In the genomic region with DNA sequence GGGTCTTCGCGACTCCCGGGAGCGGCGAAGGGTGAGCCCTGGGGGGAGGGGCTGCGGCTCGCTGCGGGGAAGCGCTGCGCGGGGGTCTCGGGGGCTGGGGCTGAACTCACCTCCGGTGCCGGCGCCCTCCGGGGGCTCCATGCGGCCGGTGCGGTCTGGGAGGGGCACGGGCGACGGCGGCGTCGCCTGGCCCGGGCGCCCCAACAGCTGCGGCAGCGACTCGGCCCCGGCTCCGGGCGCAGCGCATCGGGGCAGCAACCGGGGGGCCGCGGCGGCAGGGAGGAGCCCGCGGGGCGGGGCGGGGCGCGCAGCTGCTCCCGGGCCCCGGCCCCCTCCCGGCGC, we compare ENCODE assay signal across 9 cellular contexts. TPM values are rescaled to one million over a fixed set of nuclear protein-coding genes. Genes with fewer than 3 reads are reported as not detected.
DNase-seq lines count a peak whose midpoint lies in the region; ATAC-seq, FAIRE-seq and TF ChIP-seq lines count a peak whose summit lies in the region.
"Had no signal": no experiment of that assay in that cellular context is flagged by ENCODE, and none has a peak within 500 bp of the region (broad histone marks: within the 10 kb centered on the region; RNA-seq: fewer than 3 reads in every experiment).

A gene with protein sequence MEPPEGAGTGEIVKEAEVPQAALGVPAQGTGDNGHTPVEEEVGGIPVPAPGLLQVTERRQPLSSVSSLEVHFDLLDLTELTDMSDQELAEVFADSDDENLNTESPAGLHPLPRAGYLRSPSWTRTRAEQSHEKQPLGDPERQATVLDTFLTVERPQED (minus strand): TSS at position 256 of the 342 bp plus-strand sequence. CDS start 115 bp downstream, at position 141.

- H3K27me3 ChIP-seq in adipocyte (replicated peaks; ENCODE audit: control insufficient read depth, insufficient read depth, low read length) (no peaks in the 10 kb centered on the region), keratinocyte (ENCODE audit: control insufficient read depth, extremely low read depth, insufficient read depth, low read length) (peaks cover 25% of the 10 kb centered on the region), stomach (peaks cover 0 to 18% (median 5%) of the 10 kb centered on the region in 3 donors)

- dilution Hi-C loops in keratinocyte (cut with MboI; ENCODE audit: extremely low pct_ligation_motif_present, low sequenced_read_pairs): no loop called here

- 1 to 2% (median 1%) methylated on average over 33 to 47 of the region's 49 CpGs; no CpG with 5 or more reads in 2 of the 5 donors for WGBS in stomach, 5 donors

- DNase-seq in DMS53 treated with DMSO at 0.1 percent for 48 hours (lab: John Stamatoyannopoulos, UW; ENCODE audit: unreplicated experiment): peak; percentile 6
- DNase-seq in DMS53 (lab: John Stamatoyannopoulos, UW): no peak
- DNase-seq in adipocyte (ENCODE audit: low read depth): no peak
- no peak for DNase-seq in keratinocyte (ENCODE audit: low read depth, low spot score)
- peak; percentile 56 for DNase-seq in stomach
- DNase-seq in NCI-H345 (lab: John Stamatoyannopoulos, UW): no peak

- H4K20me1 ChIP-seq in keratinocyte (ENCODE audit: control insufficient read depth, extremely low read depth, insufficient read depth, low read length): peaks cover 3% of the 10 kb centered on the region

- H2AFZ ChIP-seq in keratinocyte (ENCODE audit: control insufficient read depth, low read length): peak within 1 kb of the TSS; percentile 63

- TF ChIP-seq EP300 in stomach (IDR thresholded peaks at IDR 0.05): no peak

- H3K4me3 ChIP-seq in adipocyte (ENCODE audit: low read length) (peak within 1 kb of the TSS; percentile 63), keratinocyte (ENCODE audit: control insufficient read depth in 2 of 3, extremely low read depth in 1 of 3, insufficient read depth in 2 of 3, low read depth in 1 of 3, low read length in 3 of 3) (peak within 1 kb of the TSS; percentile 46 to 76 (median 76)), stomach (peak within 1 kb of the TSS; percentile 71 to 95 (median 77))

- H3K4me2 ChIP-seq in keratinocyte (ENCODE audit: control insufficient read depth, extremely low read depth, insufficient read depth, low read depth, low read length): peak within 1 kb of the TSS; percentile 60

- no peak for TF ChIP-seq CTCF in keratinocyte (optimal IDR thresholded peaks at IDR 0.05 in 1 of 3, IDR thresholded peaks at IDR 0.05 in 1 of 3, conservative IDR thresholded peaks at IDR 0.05 in 1 of 3; ENCODE audit: extremely low read depth in 1 of 3, insufficient read depth in 2 of 3, low read length in 3 of 3)
- no peak for TF ChIP-seq CTCF in stomach (IDR thresholded peaks at IDR 0.05)

- no peak for FAIRE-seq in keratinocyte (lab: Jason Lieb, UNC)
- FAIRE-seq: A204.1 had no signal

- intact Hi-C loops in stomach (cut with DNase I; ENCODE audit: low total_unique reads): no loop called here

- peaks cover 19% of the 10 kb centered on the region for H3K4me1 ChIP-seq in adipocyte (ENCODE audit: control insufficient read depth, insufficient read depth, low read length)
- H3K4me1 ChIP-seq in keratinocyte (ENCODE audit: control insufficient read depth, extremely low read depth, insufficient read depth, low read length): peaks cover 9% of the 10 kb centered on the region
- H3K4me1 ChIP-seq in stomach: peaks cover 22 to 55% (median 50%) of the 10 kb centered on the region in 4 donors

- H3K36me3 ChIP-seq in adipocyte (ENCODE audit: control insufficient read depth, insufficient read depth, low read length, severe bottlenecking) (no peaks in the 10 kb centered on the region), keratinocyte (ENCODE audit: control insufficient read depth in 2 of 2, extremely low read depth in 1 of 2, insufficient read depth in 2 of 2, low read length in 2 of 2) (peaks cover 0 to 2% of the 10 kb centered on the region in 2 experiments), stomach (no peaks in the 10 kb centered on the region)

- no peaks in the 10 kb centered on the region for H3K9me1 ChIP-seq in keratinocyte (ENCODE audit: control insufficient read depth, extremely low read depth, insufficient read depth, low read length)

- H3K79me2 ChIP-seq in keratinocyte (ENCODE audit: control insufficient read depth, insufficient read depth, low read length): peaks cover 5% of the 10 kb centered on the region

- peak within 1 kb of the TSS; percentile 45 for H3K9ac ChIP-seq in adipocyte (ENCODE audit: low read length)
- peak within 1 kb of the TSS; percentile 37 for H3K9ac ChIP-seq in keratinocyte (ENCODE audit: control insufficient read depth, extremely low read depth, insufficient read depth, low read length)

- TF ChIP-seq POLR2A in stomach (IDR thresholded peaks at IDR 0.05): no peak

- H3K27ac ChIP-seq in keratinocyte (ENCODE audit: control insufficient read depth, insufficient read depth, low read length): no peak within 1 kb of the TSS
- H3K27ac ChIP-seq in stomach: peak within 1 kb of the TSS; percentile 57 to 89 (median 81)

- ATAC-seq in GM19035 (IDR thresholded peaks at IDR 0.05; ENCODE audit: unreplicated experiment) (no peak), GM18873 (IDR thresholded peaks at IDR 0.05; ENCODE audit: low FRiP score, unreplicated experiment) (no peak)

- no peaks in the 10 kb centered on the region for H3K9me3 ChIP-seq in adipocyte (ENCODE audit: control insufficient read depth, low read length)
- no peaks in the 10 kb centered on the region for H3K9me3 ChIP-seq in keratinocyte (ENCODE audit: control insufficient read depth, low read depth, low read length)
- no peaks in the 10 kb centered on the region for H3K9me3 ChIP-seq in stomach

RNA-seq across cellular contexts. Expression of the gene that starts here (rescaled TPM):
- polyA plus RNA-seq in keratinocyte: 1.7 to 4.2 TPM (median 4.1 TPM) in 3 replicates
- polyA plus RNA-seq in keratinocyte (2011; ENCODE audit: low read depth): 1.8 TPM
- 6.7 and 9.7 TPM in 2 replicates for polyA plus RNA-seq in keratinocyte (2011; cell fraction: cytosol; rRNA removed)
- polyA plus RNA-seq in keratinocyte (2011; cell fraction: nucleus; rRNA removed): 3.6 and 4.1 TPM in 2 replicates
- 4.0 and 8.3 TPM in 2 replicates for polyA plus RNA-seq in keratinocyte (2012; ENCODE audit: low replicate concordance)
- 3.3 to 4.2 TPM (median 3.7 TPM) in 3 replicates for polyA minus RNA-seq in keratinocyte
- polyA minus RNA-seq in keratinocyte (2011; cell fraction: cytosol; rRNA and poly(A)+ RNA removed): 10.0 TPM
- polyA minus RNA-seq in keratinocyte (2011; cell fraction: nucleus; rRNA and poly(A)+ RNA removed): 2.4 and 2.8 TPM in 2 replicates
- 10 to 100 TPM in 2 of 5 donors, 1 to 10 TPM in 1, under 1 TPM in 1, not detected in 1; 0.73 to 37.1 (median 15.1) TPM for total RNA-seq in stomach
- polyA plus RNA-seq in stomach: 1 to 10 TPM; 5.8 to 9.9 (median 7.3) TPM

Comparison
In these comparisons a context has a peak if more than half of its experiments do, and no peak if none do; other contexts are left out.
1. DNase-seq: peak in DMS53 treated with DMSO at 0.1 percent for 48 hours (single experiment) and stomach (single experiment); none in DMS53 (single experiment), adipocyte (single experiment), keratinocyte (single experiment) and NCI-H345 (single experiment).
2. Peak in every context shown above with its lines, with median percentiles within 50 percentile points of each other: H3K4me3 ChIP-seq.